Comparison of ENCODE assay signal across 11 cellular contexts in genomic region chr1:247848346-247848745, GRCh38. TPM values are rescaled to one million over a fixed set of nuclear protein-coding genes. Genes with fewer than 3 reads are reported as not detected.
"Had no signal": no experiment of that assay in that cellular context is flagged by ENCODE, and none has a peak within 500 bp of the region (broad histone marks: within the 10 kb centered on the region; RNA-seq: fewer than 3 reads in every experiment).

No MANE protein-coding gene starts in this region.

- DNase-seq: IMR-90, Karpas-422, KBM-7, KG1 had no signal

- ATAC-seq: HepG2 had no signal

- H3K4me2 ChIP-seq: KMS-11 had no signal

- H3K27ac ChIP-seq: HL-60, KMS-11 had no signal

- FAIRE-seq: HepG2, HTR-8/SVneo had no signal

- H3K9ac ChIP-seq: KMS-11 had no signal

- H3K4me3 Mint-ChIP-seq: IgD-negative memory B cell had no signal

- H3K36me3 Mint-ChIP-seq: IgD-negative memory B cell had no signal

RNA-seq across cellular contexts. Expression of gene OR11L1, which starts 6.7 kb away (rescaled TPM):
- total RNA-seq: HepG2, HT-29, HT1080, IMR-90 had no signal
- polyA plus RNA-seq: HepG2, IgD-negative memory B cell, IMR-90 had no signal

RNA-seq across cellular contexts. Expression of gene TRIM58, which starts 8.6 kb away (rescaled TPM):
- total RNA-seq: HepG2, HT-29 had no signal
- polyA plus RNA-seq: HepG2 had no signal

RNA-seq across cellular contexts. Expression of gene OR14A16, which starts 24.4 kb away (rescaled TPM):
- total RNA-seq: HepG2, HT-29, HT1080, IMR-90 had no signal
- polyA plus RNA-seq: HepG2, IgD-negative memory B cell, IMR-90 had no signal

RNA-seq across cellular contexts. Expression of gene OR2W3, which starts 47.0 kb away (rescaled TPM):
- total RNA-seq: HepG2, HT-29 had no signal
- polyA plus RNA-seq: HepG2 had no signal
